Comparison of ENCODE assay signal across 13 cellular contexts in genomic region chrX:71515039-71515398, GRCh38. TPM values are rescaled to one million over a fixed set of nuclear protein-coding genes. Genes with fewer than 3 reads are reported as not detected.
DNase-seq lines count a peak whose midpoint lies in the region; ATAC-seq and TF ChIP-seq lines count a peak whose summit lies in the region.
"Had no signal": no experiment of that assay in that cellular context is flagged by ENCODE, and none has a peak within 500 bp of the region (broad histone marks: within the 10 kb centered on the region; RNA-seq: fewer than 3 reads in every experiment).

No MANE protein-coding gene starts in this region.

- no peaks in the 10 kb centered on the region; the same call in 1 of the 2 replicates for H3K4me1 ChIP-seq in GM23248 (ENCODE audit: insufficient read depth)
- H3K4me1 ChIP-seq in adipocyte (ENCODE audit: control insufficient read depth, insufficient read depth, low read length) = peaks cover 13% of the 10 kb centered on the region
- H3K4me1 ChIP-seq in gastrocnemius medialis = peaks cover 4 to 10% of the 10 kb centered on the region in 2 donors
- no peaks in the 10 kb centered on the region for H3K4me1 ChIP-seq in SK-N-SH (ENCODE audit: control insufficient read depth in 1 of 2, insufficient read depth in 2 of 2, low read depth in 1 of 2, low read length in 1 of 2)

- H3K36me3 ChIP-seq in GM23248 (ENCODE audit: low read depth) (no peaks in the 10 kb centered on the region), adipocyte (ENCODE audit: control insufficient read depth, insufficient read depth, low read length, severe bottlenecking) (no peaks in the 10 kb centered on the region), gastrocnemius medialis (no peaks in the 10 kb centered on the region), SK-N-SH (replicated peaks in 1 of 2; ENCODE audit: control insufficient read depth in 1 of 2, insufficient read depth in 2 of 2, low read length in 1 of 2) (no peaks in the 10 kb centered on the region)
- H3K36me3 ChIP-seq: ovary had no signal

- 57% methylated on average over 2 of the region's 2 CpGs for WGBS in GM23248 (ENCODE audit: low coverage in 1 of 2, low lambda C conversion rate in 2 of 2, missing lambda C conversion rate in 2 of 2), 2 experiments
- WGBS in SK-N-SH (ENCODE audit: low lambda C conversion rate) = 40% methylated on average over 2 of the region's 2 CpGs

- intact Hi-C loops in gastrocnemius medialis (cut with DNase I; ENCODE audit: low total_unique reads) = loop anchor here (1.0 kb wide), 1 partner anchor 17 kb away; no protein-coding TSS in a partner anchor

- H3K4me2 ChIP-seq in GM23248 (ENCODE audit: unreplicated experiment) = no peak overlapping the region
- no peak overlapping the region for H3K4me2 ChIP-seq in SK-N-SH
- H3K4me2 ChIP-seq: KMS-11 had no signal

- H3K79me2 ChIP-seq in GM23248 (ENCODE audit: insufficient read depth) (no peaks in the 10 kb centered on the region), SK-N-SH (ENCODE audit: insufficient read depth) (no peaks in the 10 kb centered on the region)

- TF ChIP-seq EP300 in SK-N-SH (IDR thresholded peaks at IDR 0.05; ENCODE audit: borderline replicate concordance in 1 of 2, low read depth in 1 of 2, low read length in 1 of 2) = no peak

- no peak for TF ChIP-seq POLR2A in gastrocnemius medialis (IDR thresholded peaks at IDR 0.05)

- TF ChIP-seq CTCF in fibroblast of the aortic adventitia (IDR thresholded peaks at IDR 0.05; ENCODE audit: insufficient read depth, low read length) = no peak
- TF ChIP-seq CTCF in gastrocnemius medialis (IDR thresholded peaks at IDR 0.05 in 4 of 5, conservative IDR thresholded peaks at IDR 0.05 in 1 of 5) = no peak
- no peak for TF ChIP-seq CTCF in SK-N-SH (IDR thresholded peaks at IDR 0.05)

- H3K9ac ChIP-seq in GM23248 (no peak overlapping the region), adipocyte (ENCODE audit: low read length) (peak overlapping the region; percentile 9), SK-N-SH (no peak overlapping the region)
- H3K9ac ChIP-seq: KMS-11 had no signal

- POLR2A ChIA-PET in SK-N-SH (lab: Yijun Ruan, JAX) = no interaction called here

- in situ Hi-C loops in GM23248 (cut with MboI) = no loop called here
- in situ Hi-C loops in gastrocnemius medialis (cut with MboI; ENCODE audit: low sequenced_read_pairs in 4 of 4) = no loop called here

- H3K9me3 ChIP-seq in GM23248 (ENCODE audit: low read depth) = no peaks in the 10 kb centered on the region
- peaks cover 4% of the 10 kb centered on the region for H3K9me3 ChIP-seq in adipocyte (ENCODE audit: control insufficient read depth, low read length)
- peaks cover 0 to 3% (median 0%) of the 10 kb centered on the region in 3 donors for H3K9me3 ChIP-seq in gastrocnemius medialis
- no peaks in the 10 kb centered on the region for H3K9me3 ChIP-seq in SK-N-SH
- H3K9me3 ChIP-seq: ovary had no signal

- H3K27me3 ChIP-seq in GM23248 (replicated peaks; ENCODE audit: insufficient read depth) (no peaks in the 10 kb centered on the region), adipocyte (replicated peaks; ENCODE audit: control insufficient read depth, insufficient read depth, low read length) (no peaks in the 10 kb centered on the region), gastrocnemius medialis (no peaks in the 10 kb centered on the region), SK-N-SH (ENCODE audit: insufficient read depth) (no peaks in the 10 kb centered on the region; the same call in 1 of the 2 replicates)
- H3K27me3 ChIP-seq: ovary had no signal

- H4K20me1 ChIP-seq in GM23248 (ENCODE audit: insufficient read depth) (no peaks in the 10 kb centered on the region), SK-N-SH (ENCODE audit: insufficient read depth) (no peaks in the 10 kb centered on the region)

- DNase-seq in GM23248 (peak; percentile 37), adipocyte (ENCODE audit: low read depth) (peak; percentile 56), fibroblast of the aortic adventitia (ENCODE audit: low read depth) (peak; percentile 44), gastrocnemius medialis (peak; percentile 43 to 78), SK-N-SH (no peak), GF-D8 (lab: John Stamatoyannopoulos, UW) (no peak)
- DNase-seq: activated CD4-positive, CD25-positive, alpha-beta regulatory T cell; HFFc6; NCI-H1930; stimulated activated CD4-positive, alpha-beta T cell treated with anti-CD3 and anti-CD28 coated beads, Interleukin-4, amount 100 ng/mL, for 4 hours had no signal

- peak; percentile 93 to 100 for ATAC-seq in gastrocnemius medialis
- ATAC-seq in HG02759 (IDR thresholded peaks at IDR 0.05; ENCODE audit: unreplicated experiment) = no peak

- no peaks in the 10 kb centered on the region for H3K9me2 ChIP-seq in GM23248 (ENCODE audit: insufficient read depth)
- no peaks in the 10 kb centered on the region for H3K9me2 ChIP-seq in SK-N-SH

- CTCF ChIA-PET in SK-N-SH (lab: Yijun Ruan, JAX) = no interaction called here

- H3K27ac ChIP-seq in GM23248 = no peak overlapping the region
- peak overlapping the region; percentile 74 to 89 (median 86) for H3K27ac ChIP-seq in gastrocnemius medialis
- H3K27ac ChIP-seq in SK-N-SH (ENCODE audit: low read depth in 2 of 2, low read length in 1 of 2) = no peak overlapping the region
- H3K27ac ChIP-seq: KMS-11, ovary had no signal

- no peak overlapping the region for H2AFZ ChIP-seq in GM23248
- H2AFZ ChIP-seq in SK-N-SH (ENCODE audit: low read depth) = no peak overlapping the region

- H3K4me3 ChIP-seq in GM23248 (no peak overlapping the region), adipocyte (ENCODE audit: low read length) (no peak overlapping the region), fibroblast of the aortic adventitia (ENCODE audit: low read depth, low read length) (no peak overlapping the region), gastrocnemius medialis (no peak overlapping the region), SK-N-SH (ENCODE audit: low read depth in 2 of 2, low read length in 1 of 2) (no peak overlapping the region)
- H3K4me3 ChIP-seq: ovary had no signal

- TF ChIP-seq RAD21 in SK-N-SH (IDR thresholded peaks at IDR 0.05; ENCODE audit: low read length) = no peak

- H3F3A ChIP-seq in GM23248 (ENCODE audit: insufficient read depth) = no peaks in the 10 kb centered on the region
- no peaks in the 10 kb centered on the region for H3F3A ChIP-seq in SK-N-SH (replicated peaks; ENCODE audit: insufficient read depth)

TF ChIP-seq in SK-N-SH, 30 proteins besides CTCF, POLR2A, EP300 and RAD21 (continues in another document):
- TF ChIP-seq GATA2 (CRISPR knock-in tag; IDR thresholded peaks at IDR 0.05) (no peak), FOXM1 (IDR thresholded peaks at IDR 0.05; ENCODE audit: low read depth) (no peak), FOSL2 (IDR thresholded peaks at IDR 0.05; ENCODE audit: borderline replicate concordance, low read depth) (no peak), IRF3 (IDR thresholded peaks at IDR 0.05; ENCODE audit: low read depth, low read length) (no peak), ELF1 (IDR thresholded peaks at IDR 0.05) (no peak), JUND (IDR thresholded peaks at IDR 0.05) (no peak), RXRA (IDR thresholded peaks at IDR 0.05; ENCODE audit: borderline replicate concordance, low read depth) (no peak), EZH2phosphoT487 (IDR thresholded peaks at IDR 0.05; ENCODE audit: borderline replicate concordance, low read depth) (no peak), USF1 (IDR thresholded peaks at IDR 0.05; ENCODE audit: borderline replicate concordance, low read depth) (no peak)
- TF ChIP-seq, protein P1, sequence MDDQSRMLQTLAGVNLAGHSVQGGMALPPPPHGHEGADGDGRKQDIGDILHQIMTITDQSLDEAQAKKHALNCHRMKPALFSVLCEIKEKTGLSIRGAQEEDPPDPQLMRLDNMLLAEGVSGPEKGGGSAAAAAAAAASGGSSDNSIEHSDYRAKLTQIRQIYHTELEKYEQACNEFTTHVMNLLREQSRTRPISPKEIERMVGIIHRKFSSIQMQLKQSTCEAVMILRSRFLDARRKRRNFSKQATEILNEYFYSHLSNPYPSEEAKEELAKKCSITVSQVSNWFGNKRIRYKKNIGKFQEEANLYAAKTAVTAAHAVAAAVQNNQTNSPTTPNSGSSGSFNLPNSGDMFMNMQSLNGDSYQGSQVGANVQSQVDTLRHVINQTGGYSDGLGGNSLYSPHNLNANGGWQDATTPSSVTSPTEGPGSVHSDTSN (IDR thresholded peaks at IDR 0.05) = no peak

RNA-seq across cellular contexts. Expression of gene OGT, which starts 17.9 kb away (rescaled TPM):
- 97.1 and 119 TPM in 2 replicates for total RNA-seq in GM23248 (2014; rRNA removed; shearing (Covaris generic))
- polyA plus RNA-seq in GM23248 (2016; fragmentation: Nextera tagmentation; extraction: Ambion mirVana) (31.5 and 42.1 TPM in 2 replicates), SK-N-SH (2012; rRNA removed) (77.0 and 148 TPM in 2 replicates)
- total RNA-seq in fibroblast of the aortic adventitia (ENCODE audit: low replicate concordance) (93.7 and 174 TPM in 2 replicates), gastrocnemius medialis (100 to 1,000 TPM in 1 of 4 donors, 10 to 100 TPM in 3; 34.5 to 146 (median 62.1) TPM)
- polyA plus RNA-seq in SK-N-SH (2012; cell fraction: cytosol; rRNA removed) = 17.5 and 19.8 TPM in 2 replicates
- 556 and 990 TPM in 2 replicates for polyA plus RNA-seq in SK-N-SH (2012; cell fraction: nucleus; rRNA removed)

Comparison
In these comparisons a context has a peak if more than half of its experiments do, and no peak if none do; other contexts are left out.
1. DNase-seq: peak in GM23248 (single experiment), adipocyte (single experiment), fibroblast of the aortic adventitia (single experiment) and gastrocnemius medialis (2 of 2); none in SK-N-SH (single experiment) and GF-D8 (single experiment).
2. H3K27ac ChIP-seq: peak in gastrocnemius medialis (4 of 4); none in GM23248 (single experiment) and SK-N-SH (0 of 2).